Comparison of ENCODE assay signal across 33 cellular contexts in the genomic region with DNA sequence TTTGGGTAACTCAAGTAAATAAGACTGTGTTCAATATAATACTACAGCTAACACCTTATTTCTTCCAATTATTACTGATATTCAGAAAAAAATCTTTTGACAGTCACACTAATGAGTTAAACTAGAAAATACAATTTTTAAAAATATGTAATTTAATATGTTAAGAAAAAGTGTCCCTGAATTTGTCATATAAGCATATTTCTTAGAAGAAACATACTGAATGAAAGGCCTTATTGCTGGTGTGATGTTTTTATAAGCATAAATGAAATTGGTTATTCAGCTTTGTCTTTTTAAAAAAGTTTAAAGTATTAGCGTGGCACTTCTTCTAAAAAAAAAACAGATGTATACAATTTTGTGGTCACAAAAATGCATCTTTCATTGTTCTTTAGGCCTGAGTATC.
DNase-seq lines count a peak whose midpoint lies in the region; ATAC-seq, FAIRE-seq and TF ChIP-seq lines count a peak whose summit lies in the region.
"Had no signal": no experiment of that assay in that cellular context is flagged by ENCODE, and none has a peak within 500 bp of the region (broad histone marks: within the 10 kb centered on the region; RNA-seq: fewer than 3 reads in every experiment).

No MANE protein-coding gene starts in this region.

- H3K9me3 ChIP-seq in HepG2 (ENCODE audit: low read length) (no peaks in the 10 kb centered on the region), right lobe of liver (no peaks in the 10 kb centered on the region), A549 (no peaks in the 10 kb centered on the region), IMR-90 (ENCODE audit: control insufficient read depth, insufficient read depth, low read length) (no peaks in the 10 kb centered on the region), K562 (replicated peaks; ENCODE audit: control insufficient read depth, insufficient read depth, low read depth, low read length) (no peaks in the 10 kb centered on the region; the same call in 1 of the 2 replicates)
- H3K9me3 ChIP-seq: BE2C; BLaER1; BLaER1 treated with 17β-estradiol and CSF1 and Interleukin-3, amounts not matched to agents 10 nM and 100 nM; Caco-2 had no signal

- H3K4me2 ChIP-seq in HepG2 (ENCODE audit: low read depth, low read length) (no peak overlapping the region), A549 (no peak overlapping the region), IMR-90 (ENCODE audit: low read depth, low read length) (no peak overlapping the region), K562 (ENCODE audit: insufficient read depth, low read length) (no peak overlapping the region)
- H3K4me2 ChIP-seq: BLaER1; BLaER1 treated with 17β-estradiol and CSF1 and Interleukin-3, amounts not matched to agents 10 nM and 100 nM had no signal

- WGBS in HepG2 (ENCODE audit: low lambda C conversion rate), result 42% methylated on average over 1 of the region's 1 CpG
- 90% methylated on average over 1 of the region's 1 CpG for WGBS in right lobe of liver (ENCODE audit: insufficient coverage, low coverage, low lambda C conversion rate, missing lambda C conversion rate)
- 35% methylated on average over 1 of the region's 1 CpG for WGBS in A549 (ENCODE audit: missing lambda C conversion rate)
- no CpG with 5 or more reads among the region's 1 CpG for WGBS in IMR-90 (ENCODE audit: extremely low coverage in 2 of 2, insufficient read length in 1 of 2), 2 experiments
- WGBS in K562 (ENCODE audit: insufficient coverage, low coverage, missing lambda C conversion rate), result 0% methylated on average over 1 of the region's 1 CpG

- H2AFZ ChIP-seq in HepG2 (ENCODE audit: low read length) (no peak overlapping the region), IMR-90 (replicated peaks; ENCODE audit: low read length, poor library complexity) (no peak overlapping the region), K562 (ENCODE audit: low read depth, low read length) (no peak overlapping the region)

- H3K4me3 ChIP-seq in HepG2 (replicated peaks in 1 of 3; ENCODE audit: insufficient read depth in 1 of 3, low read depth in 2 of 3, low read length in 3 of 3) (no peak overlapping the region), right lobe of liver (no peak overlapping the region), A549 (no peak overlapping the region), IMR-90 (ENCODE audit: insufficient read depth, low read depth, low read length) (no peak overlapping the region), K562 (no peak overlapping the region)
- H3K4me3 ChIP-seq: BLaER1; BLaER1 treated with 17β-estradiol and CSF1 and Interleukin-3, amounts not matched to agents 10 nM and 100 nM had no signal

- DNase-seq in HepG2 (ENCODE audit: low spot score) (no peak), right lobe of liver (no peak), A549 (ENCODE audit: low read depth in 1 of 2, low spot score in 1 of 2) (no peak), IMR-90 (no peak), K562 (ENCODE audit: extremely low read depth in 1 of 4, low spot score in 3 of 4) (no peak), H4 (ENCODE audit: low spot score) (no peak)
- no peak for DNase-seq in activated CD8-positive, alpha-beta memory T cell treated with anti-CD3 and anti-CD28 coated beads for 24 hours
- DNase-seq: 8988T; ACHN; AML-193; BE2C; C1 segment of cervical spinal cord; Caco-2; Calu3; CD4-positive, alpha-beta memory T cell; CD4-positive, alpha-beta T cell; CD4-positive, CD25-positive, alpha-beta regulatory T cell; CD8-positive, alpha-beta memory T cell; CD8-positive, alpha-beta T cell; COR-L47; DMS 273 treated with DMSO at 0.1 percent for 48 hours; DMS153; DMS53; DMS79; DMS79 treated with DMSO at 0.1 percent for 48 hours; DND-41; EL had no signal

- H2BK5ac ChIP-seq in IMR-90 (ENCODE audit: low read depth, low read length, poor library complexity, severe bottlenecking), result no peak overlapping the region

- no peak overlapping the region for H2BK120ac ChIP-seq in IMR-90 (ENCODE audit: low read depth, low read length)

- H4K8ac ChIP-seq in IMR-90 (ENCODE audit: low read depth in 2 of 2, low read length in 2 of 2), result no peak overlapping the region

- no peak for TF ChIP-seq POLR2A in HepG2 (IDR thresholded peaks at IDR 0.05; ENCODE audit: insufficient read depth in 1 of 2, low read depth in 2 of 2, low read length in 2 of 2)
- TF ChIP-seq POLR2A in right lobe of liver (IDR thresholded peaks at IDR 0.05), result no peak
- TF ChIP-seq POLR2A in A549 (IDR thresholded peaks at IDR 0.05; ENCODE audit: low read length), result no peak
- no peak for TF ChIP-seq POLR2A in IMR-90 (IDR thresholded peaks at IDR 0.05; ENCODE audit: low read depth, low read length)
- TF ChIP-seq POLR2A in K562 (conservative IDR thresholded peaks at IDR 0.05), result no peak

- in situ Hi-C loops in HepG2 (cut with HindIII; ENCODE audit: extremely low pct_ligation_motif_present, low pct_unique_long_range_greater_than_20kb) (no loop called here), IMR-90 (cut with MboI; ENCODE audit: low sequenced_read_pairs) (no loop called here), K562 (cut with MboI) (no loop called here)

- H4K20me1 ChIP-seq in HepG2 (ENCODE audit: insufficient read depth, low read length) (no peaks in the 10 kb centered on the region), IMR-90 (ENCODE audit: insufficient read depth, low read length) (no peaks in the 10 kb centered on the region), K562 (replicated peaks; ENCODE audit: control insufficient read depth, insufficient read depth, low read length) (no peaks in the 10 kb centered on the region)
- H4K20me1 ChIP-seq: BLaER1; BLaER1 treated with 17β-estradiol and CSF1 and Interleukin-3, amounts not matched to agents 10 nM and 100 nM had no signal

- no peak overlapping the region for H4K5ac ChIP-seq in IMR-90 (ENCODE audit: low read depth, low read length)

- H3K27ac ChIP-seq in HepG2 (ENCODE audit: extremely low read length, insufficient read depth, low read length) (no peak overlapping the region), right lobe of liver (no peak overlapping the region), A549 (no peak overlapping the region), IMR-90 (ENCODE audit: insufficient read depth, low read length) (no peak overlapping the region), K562 (ENCODE audit: extremely low read depth, low read depth, low read length) (no peak overlapping the region)
- H3K27ac ChIP-seq: 22Rv1; BLaER1; BLaER1 treated with 17β-estradiol and CSF1 and Interleukin-3, amounts not matched to agents 10 nM and 100 nM; C4-2B had no signal

- ATAC-seq in HepG2, result no peak
- no peak for ATAC-seq in right lobe of liver
- no peak for ATAC-seq in A549
- ATAC-seq in IMR-90 (ENCODE audit: low read depth), result no peak
- ATAC-seq in K562, result no peak
- no peak for ATAC-seq in GM18867 (IDR thresholded peaks at IDR 0.05; ENCODE audit: unreplicated experiment)
- ATAC-seq: CD8-positive, alpha-beta T cell had no signal

- no peak for FAIRE-seq in HepG2 (lab: Jason Lieb, UNC)
- FAIRE-seq in A549 (lab: Jason Lieb, UNC), result no peak
- FAIRE-seq in K562 (lab: Jason Lieb, UNC), result no peak
- FAIRE-seq: D721Med had no signal

- no peak overlapping the region for H2AK5ac ChIP-seq in IMR-90 (ENCODE audit: low read depth, low read length)

- intact Hi-C loops in HepG2 (cut with micrococcal nuclease; ENCODE audit: unreplicated experiment) (no loop called here), right lobe of liver (cut with DNase I) (no loop called here), IMR-90 (cut with micrococcal nuclease) (no loop called here), K562 (cut with micrococcal nuclease) (no loop called here)

- H2BK15ac ChIP-seq in IMR-90 (ENCODE audit: low read depth, low read length), result no peak overlapping the region

- no peak for TF ChIP-seq EP300 in HepG2 (IDR thresholded peaks at IDR 0.05; ENCODE audit: low read depth in 2 of 2, low read length in 2 of 2)
- no peak for TF ChIP-seq EP300 in HepG2 (CRISPR knock-in tag; IDR thresholded peaks at IDR 0.05; ENCODE audit: borderline replicate concordance)
- TF ChIP-seq EP300 in A549 (IDR thresholded peaks at IDR 0.05), result no peak
- no peak for TF ChIP-seq EP300 in K562 (IDR thresholded peaks at IDR 0.05; ENCODE audit: low read length)

- dilution Hi-C loops in IMR-90 (cut with HindIII; ENCODE audit: low sequenced_read_pairs, unreplicated experiment), result no loop called here

- H3K9me1 ChIP-seq in IMR-90 (ENCODE audit: insufficient read depth, low read length) (no peaks in the 10 kb centered on the region), K562 (ENCODE audit: control insufficient read depth, insufficient read depth, low read length) (no peaks in the 10 kb centered on the region)

- BruUV-seq in HepG2 (replicated peaks; lab: Mats Ljungman, UMichigan) (no TSS peak), IMR-90 (replicated peaks; lab: Mats Ljungman, UMichigan) (no TSS peak), K562 (replicated peaks; lab: Mats Ljungman, UMichigan) (no TSS peak)

- no peak overlapping the region for H4K91ac ChIP-seq in IMR-90 (ENCODE audit: insufficient read depth, low read depth, low read length)

- no peak overlapping the region for H2BK20ac ChIP-seq in IMR-90 (ENCODE audit: low read depth, low read length)

- H3K23ac ChIP-seq in IMR-90 (ENCODE audit: low read depth, low read length), result no peak overlapping the region

- H3K36me3 ChIP-seq in HepG2 (replicated peaks in 1 of 2; ENCODE audit: control insufficient read depth in 1 of 2, insufficient read depth in 2 of 2, low read length in 2 of 2) (no peaks in the 10 kb centered on the region), right lobe of liver (no peaks in the 10 kb centered on the region), IMR-90 (ENCODE audit: control insufficient read depth, insufficient read depth, low read length) (no peaks in the 10 kb centered on the region), K562 (ENCODE audit: control insufficient read depth, insufficient read depth, low read length) (no peaks in the 10 kb centered on the region)
- H3K36me3 ChIP-seq: BE2C; BLaER1; BLaER1 treated with 17β-estradiol and CSF1 and Interleukin-3, amounts not matched to agents 10 nM and 100 nM had no signal

- H2AK9ac ChIP-seq in IMR-90 (replicated peaks; ENCODE audit: low read depth, low read length, poor library complexity), result no peak overlapping the region

- TF ChIP-seq RAD21 in HepG2 (CRISPR knock-in tag; IDR thresholded peaks at IDR 0.05), result no peak
- no peak for TF ChIP-seq RAD21 in A549 (conservative IDR thresholded peaks at IDR 0.05 in 1 of 2, IDR thresholded peaks at IDR 0.05 in 1 of 2)
- TF ChIP-seq RAD21 in IMR-90 (IDR thresholded peaks at IDR 0.05; ENCODE audit: low read length), result no peak
- no peak for TF ChIP-seq RAD21 in K562 (CRISPR knock-in tag; conservative IDR thresholded peaks at IDR 0.05 in 1 of 2, IDR thresholded peaks at IDR 0.05 in 1 of 2)

- POLR2A ChIA-PET in HepG2 (lab: Yijun Ruan, JAX) (no interaction called here), A549 (lab: Yijun Ruan, JAX) (no interaction called here), IMR-90 (lab: Charles Lee; ENCODE audit: unreplicated experiment) (no interaction called here), K562 (lab: Yijun Ruan, JAX) (no interaction called here)

- H3K56ac ChIP-seq in IMR-90 (ENCODE audit: extremely low read depth, insufficient read depth, low read length), result no peak overlapping the region

- H3K9ac ChIP-seq in HepG2 (ENCODE audit: insufficient read depth, low read depth, low read length), result no peak overlapping the region
- H3K9ac ChIP-seq in IMR-90 (ENCODE audit: low read depth, low read length), result no peak overlapping the region
- H3K9ac ChIP-seq in K562 (ENCODE audit: insufficient read depth in 1 of 2, low read depth in 2 of 2, low read length in 2 of 2), result no peak overlapping the region
- H3K9ac ChIP-seq: BLaER1; BLaER1 treated with 17β-estradiol and CSF1 and Interleukin-3, amounts not matched to agents 10 nM and 100 nM had no signal

- no peak for TF ChIP-seq CTCF in HepG2 (CRISPR knock-in tag; IDR thresholded peaks at IDR 0.05)
- TF ChIP-seq CTCF in right lobe of liver (IDR thresholded peaks at IDR 0.05), result no peak
- TF ChIP-seq CTCF in A549 (IDR thresholded peaks at IDR 0.05), result no peak
- TF ChIP-seq CTCF in IMR-90 (conservative IDR thresholded peaks at IDR 0.05; ENCODE audit: low read depth, low read length), result no peak
- no peak for TF ChIP-seq CTCF in K562 (IDR thresholded peaks at IDR 0.05 in 2 of 3, conservative IDR thresholded peaks at IDR 0.05 in 1 of 3; ENCODE audit: insufficient read depth in 2 of 3, low read depth in 1 of 3, low read length in 3 of 3)

- no peaks in the 10 kb centered on the region for H3K27me3 ChIP-seq in HepG2 (ENCODE audit: control insufficient read depth in 1 of 2, insufficient read depth in 2 of 2, low read length in 2 of 2)
- H3K27me3 ChIP-seq in right lobe of liver, result no peaks in the 10 kb centered on the region
- H3K27me3 ChIP-seq in IMR-90 (ENCODE audit: control insufficient read depth, insufficient read depth, low read length), result no peaks in the 10 kb centered on the region
- no peaks in the 10 kb centered on the region for H3K27me3 ChIP-seq in K562 (ENCODE audit: control insufficient read depth in 2 of 2, insufficient read depth in 2 of 2, low read length in 2 of 2)
- H3K27me3 ChIP-seq: BE2C; BLaER1; BLaER1 treated with 17β-estradiol and CSF1 and Interleukin-3, amounts not matched to agents 10 nM and 100 nM had no signal

- H3K4me1 ChIP-seq in HepG2 (ENCODE audit: insufficient read depth, low read length), result no peaks in the 10 kb centered on the region
- no peaks in the 10 kb centered on the region for H3K4me1 ChIP-seq in right lobe of liver
- no peaks in the 10 kb centered on the region for H3K4me1 ChIP-seq in A549
- no peaks in the 10 kb centered on the region for H3K4me1 ChIP-seq in IMR-90 (ENCODE audit: control insufficient read depth, insufficient read depth, low read length)
- H3K4me1 ChIP-seq in K562 (replicated peaks in 1 of 2; ENCODE audit: control insufficient read depth in 2 of 2, insufficient read depth in 2 of 2, low read length in 2 of 2), result no peaks in the 10 kb centered on the region
- H3K4me1 ChIP-seq: BE2C, BLaER1, Caco-2 had no signal

- H3K79me2 ChIP-seq in HepG2 (ENCODE audit: insufficient read depth, low read length) (no peaks in the 10 kb centered on the region), K562 (ENCODE audit: control insufficient read depth, insufficient read depth, low read length) (no peaks in the 10 kb centered on the region)

- H3K18ac ChIP-seq in IMR-90 (ENCODE audit: low read depth, low read length), result no peak overlapping the region

- no peak overlapping the region for H3K14ac ChIP-seq in IMR-90 (replicated peaks; ENCODE audit: low read depth, low read length)

- no peak overlapping the region for H3K4ac ChIP-seq in IMR-90 (ENCODE audit: low read depth, low read length)

- H3K79me1 ChIP-seq in IMR-90 (ENCODE audit: low read depth in 1 of 2, low read length in 2 of 2), result no peaks in the 10 kb centered on the region

- CTCF ChIA-PET in HepG2 (lab: Yijun Ruan, JAX; ENCODE audit: low intra/inter-chr PET ratio, low total read pairs) (no interaction called here), A549 (lab: Yijun Ruan, JAX) (no interaction called here), IMR-90 (lab: Yijun Ruan, JAX) (interaction anchor here (0.5 to 1.1 kb wide), 2 partner anchors 8 to 308 kb away, joined by 3 to 4 read pairs; no protein-coding TSS in a partner anchor), K562 (lab: Yijun Ruan, JAX; ENCODE audit: low intra/inter-chr PET ratio) (no interaction called here)
